ENCODE assay signal across 9 cellular contexts in the genomic region with DNA sequence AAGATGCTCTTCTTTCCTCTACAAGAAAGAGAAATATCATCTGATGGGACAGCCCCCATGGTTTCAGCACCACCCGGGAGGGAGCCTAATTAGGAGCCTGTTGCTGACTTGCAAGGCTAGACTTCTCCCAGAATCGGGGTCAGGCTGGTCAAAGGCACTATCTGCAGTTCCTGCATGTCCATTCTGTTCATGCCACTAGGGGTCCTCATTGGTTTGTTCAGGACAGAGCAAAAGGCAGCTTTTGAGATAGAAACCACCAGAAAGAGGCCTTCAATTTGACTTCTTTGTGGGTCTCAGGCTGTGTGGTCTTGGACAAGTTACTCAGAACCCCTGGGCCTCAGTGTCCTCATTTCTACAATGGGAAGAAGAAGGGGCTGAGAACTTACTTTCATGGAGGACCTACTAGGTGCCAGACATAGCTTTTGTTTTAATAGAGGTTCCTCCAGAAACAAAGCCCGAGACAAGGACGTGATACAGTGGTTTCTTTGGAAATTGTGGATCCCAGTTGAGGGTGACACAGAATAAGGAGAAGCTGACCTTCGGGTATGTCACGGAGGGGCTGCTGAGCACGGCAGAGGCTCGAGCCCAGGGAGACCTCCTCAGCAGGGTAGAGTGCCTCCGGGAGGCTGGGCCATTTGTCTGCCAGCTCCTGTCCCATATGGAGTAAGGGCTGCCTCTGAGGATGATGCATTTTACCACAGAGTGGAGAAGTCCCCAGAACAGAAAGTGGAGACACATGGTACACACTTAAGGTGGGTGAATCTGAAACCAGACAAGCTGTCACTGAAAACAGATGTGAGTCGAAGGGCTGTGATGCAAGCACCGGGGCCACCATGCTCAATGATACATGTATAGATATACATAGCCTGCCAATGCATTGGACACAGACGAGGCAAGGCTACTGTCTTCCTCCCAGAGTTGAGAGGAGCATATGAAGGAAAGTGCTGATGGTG. TPM values are rescaled to one million over a fixed set of nuclear protein-coding genes. Genes with fewer than 3 reads are reported as not detected.
A peak's percentile ranks its signal among the peaks of the same experiment; 100 is the strongest.
DNase-seq lines count a peak whose midpoint lies in the region; ATAC-seq and TF ChIP-seq lines count a peak whose summit lies in the region.
"Had no signal": no experiment of that assay in that cellular context is flagged by ENCODE, and none has a peak within 500 bp of the region (broad histone marks: within the 10 kb centered on the region; RNA-seq: fewer than 3 reads in every experiment).

No MANE protein-coding gene starts in this region.

- no peak overlapping the region for H3K27ac ChIP-seq in upper lobe of left lung

- no peak for TF ChIP-seq EP300 in upper lobe of left lung (IDR thresholded peaks at IDR 0.05)

- peak; percentile 45 for TF ChIP-seq CTCF in CD14-positive monocyte (IDR thresholded peaks at IDR 0.05)
- TF ChIP-seq CTCF in upper lobe of left lung (IDR thresholded peaks at IDR 0.05): peak in 4 of 6 experiments; percentile 32 to 56 (median 48)

- peaks cover 2 to 7% (median 6%) of the 10 kb centered on the region in 3 donors for H3K27me3 Mint-ChIP-seq in CD14-positive monocyte (ENCODE audit: low read depth in 3 of 3)
- no peaks in the 10 kb centered on the region for H3K27me3 Mint-ChIP-seq in activated naive CD8-positive, alpha-beta T cell treated with anti-CD3 and anti-CD28 coated beads, Interleukin-2, amount 50 U/mL, for 24 hours
- H3K27me3 Mint-ChIP-seq in naive thymus-derived CD8-positive, alpha-beta T cell: peaks cover 0 to 12% (median 1%) of the 10 kb centered on the region in 5 donors

- no peaks in the 10 kb centered on the region for H3K36me3 Mint-ChIP-seq in CD14-positive monocyte
- H3K36me3 Mint-ChIP-seq in activated naive CD8-positive, alpha-beta T cell treated with anti-CD3 and anti-CD28 coated beads, Interleukin-2, amount 50 U/mL, for 24 hours (ENCODE audit: low read depth): no peaks in the 10 kb centered on the region
- H3K36me3 Mint-ChIP-seq in naive thymus-derived CD8-positive, alpha-beta T cell: no peaks in the 10 kb centered on the region

- ATAC-seq in GM18861 (IDR thresholded peaks at IDR 0.05; ENCODE audit: unreplicated experiment) (peak; percentile 84), HG02970 (IDR thresholded peaks at IDR 0.05; ENCODE audit: low FRiP score, unreplicated experiment) (peak; percentile 68), upper lobe of left lung (ENCODE audit: low FRiP score in 2 of 2) (peak in 1 of 2 donors; percentile 65)
- peak; percentile 46 for ATAC-seq in activated naive CD8-positive, alpha-beta T cell treated with anti-CD3 and anti-CD28 coated beads, Interleukin-2, amount 50 U/mL, for 24 hours
- no peak for ATAC-seq in naive thymus-derived CD8-positive, alpha-beta T cell

- H3K27ac Mint-ChIP-seq in CD14-positive monocyte: no peak overlapping the region
- no peak overlapping the region for H3K27ac Mint-ChIP-seq in activated naive CD8-positive, alpha-beta T cell treated with anti-CD3 and anti-CD28 coated beads, Interleukin-2, amount 50 U/mL, for 24 hours
- H3K27ac Mint-ChIP-seq in naive thymus-derived CD8-positive, alpha-beta T cell: no peak overlapping the region

- H3K4me1 ChIP-seq in upper lobe of left lung: no peaks in the 10 kb centered on the region

- no peak overlapping the region for H3K4me3 Mint-ChIP-seq in CD14-positive monocyte
- no peak overlapping the region for H3K4me3 Mint-ChIP-seq in activated naive CD8-positive, alpha-beta T cell treated with anti-CD3 and anti-CD28 coated beads, Interleukin-2, amount 50 U/mL, for 24 hours
- H3K4me3 Mint-ChIP-seq in naive thymus-derived CD8-positive, alpha-beta T cell: no peak overlapping the region

- no peak for DNase-seq in CD14-positive monocyte (ENCODE audit: low spot score)
- peak; percentile 37 for DNase-seq in NCI-H2029 treated with DMSO at 0.1 percent for 48 hours (lab: John Stamatoyannopoulos, UW)
- DNase-seq in activated naive CD8-positive, alpha-beta T cell treated with anti-CD3 and anti-CD28 coated beads, Interleukin-2, amount 50 U/mL, for 24 hours: no peak
- DNase-seq in iPS DF 19.7 (ENCODE audit: low read depth, low spot score): peak; percentile 70
- peak in 1 of 2 donors; percentile 36 for DNase-seq in upper lobe of left lung
- no peak for DNase-seq in naive thymus-derived CD8-positive, alpha-beta T cell

- no peaks in the 10 kb centered on the region for H3K9me3 Mint-ChIP-seq in CD14-positive monocyte
- H3K9me3 Mint-ChIP-seq in activated naive CD8-positive, alpha-beta T cell treated with anti-CD3 and anti-CD28 coated beads, Interleukin-2, amount 50 U/mL, for 24 hours: no peaks in the 10 kb centered on the region
- no peaks in the 10 kb centered on the region for H3K9me3 Mint-ChIP-seq in naive thymus-derived CD8-positive, alpha-beta T cell

- no peak for TF ChIP-seq POLR2A in upper lobe of left lung (IDR thresholded peaks at IDR 0.05)

- no peaks in the 10 kb centered on the region for H3K9me3 ChIP-seq in upper lobe of left lung

- H3K36me3 ChIP-seq in upper lobe of left lung: no peaks in the 10 kb centered on the region

- intact Hi-C loops in CD14-positive monocyte (cut with micrococcal nuclease): no loop called here

- WGBS in upper lobe of left lung, 2 donors: 76 to 88% methylated on average over 10 to 12 of the region's 12 CpGs

- no peak overlapping the region for H3K4me3 ChIP-seq in upper lobe of left lung

- POLR2A ChIA-PET in naive thymus-derived CD8-positive, alpha-beta T cell (lab: Charles Lee): no interaction called here

- no peaks in the 10 kb centered on the region for H3K27me3 ChIP-seq in upper lobe of left lung

- H3K4me1 Mint-ChIP-seq in CD14-positive monocyte: no peaks in the 10 kb centered on the region
- H3K4me1 Mint-ChIP-seq in activated naive CD8-positive, alpha-beta T cell treated with anti-CD3 and anti-CD28 coated beads, Interleukin-2, amount 50 U/mL, for 24 hours: no peaks in the 10 kb centered on the region
- no peaks in the 10 kb centered on the region for H3K4me1 Mint-ChIP-seq in naive thymus-derived CD8-positive, alpha-beta T cell

RNA-seq across cellular contexts. Expression of a gene that starts 33.1 kb away (rescaled TPM):
- polyA plus RNA-seq in CD14-positive monocyte: not detected
- not detected for total RNA-seq in upper lobe of left lung
- not detected for total RNA-seq in naive thymus-derived CD8-positive, alpha-beta T cell
- polyA plus RNA-seq in naive thymus-derived CD8-positive, alpha-beta T cell: not detected
- total RNA-seq: T-helper 1 cell treated with Interleukin-12 subunit alpha and Interleukin-12 subunit beta and Interleukin-4 antibody, amounts not matched to agents 30 ng/mL and 1 ng/mL, for 36 hours had no signal

Comparison
In these comparisons a context has a peak if more than half of its experiments do, and no peak if none do; other contexts are left out.
1. DNase-seq: peak in NCI-H2029 treated with DMSO at 0.1 percent for 48 hours (single experiment) and iPS DF 19.7 (single experiment); none in CD14-positive monocyte (single experiment), activated naive CD8-positive, alpha-beta T cell treated with anti-CD3 and anti-CD28 coated beads, Interleukin-2, amount 50 U/mL, for 24 hours (single experiment) and naive thymus-derived CD8-positive, alpha-beta T cell (0 of 10).
2. ATAC-seq: peak in GM18861 (single experiment), HG02970 (single experiment) and activated naive CD8-positive, alpha-beta T cell treated with anti-CD3 and anti-CD28 coated beads, Interleukin-2, amount 50 U/mL, for 24 hours (single experiment); none in naive thymus-derived CD8-positive, alpha-beta T cell (0 of 2).